15 cellular contexts compared by ENCODE assay signal in genomic region chr16:64092284-64092683, GRCh38.
DNase-seq lines count a peak whose midpoint lies in the region; ATAC-seq, FAIRE-seq and TF ChIP-seq lines count a peak whose summit lies in the region.
"Had no signal": no experiment of that assay in that cellular context is flagged by ENCODE, and none has a peak within 500 bp of the region (broad histone marks: within the 10 kb centered on the region; RNA-seq: fewer than 3 reads in every experiment).

No MANE protein-coding gene starts in this region.

- peak; percentile 55 for FAIRE-seq in keratinocyte (lab: Jason Lieb, UNC)

- CTCF ChIA-PET in AG04450 (lab: Charles Lee): no interaction called here

- POLR2A ChIA-PET in AG04450 (lab: Yijun Ruan, JAX): no interaction called here

- no peaks in the 10 kb centered on the region for H4K20me1 ChIP-seq in keratinocyte (ENCODE audit: control insufficient read depth, extremely low read depth, insufficient read depth, low read length)

- H3K27ac ChIP-seq in AG04450 (ENCODE audit: low read depth, low read length): no peak overlapping the region
- H3K27ac ChIP-seq in keratinocyte (ENCODE audit: control insufficient read depth, insufficient read depth, low read length): no peak overlapping the region
- H3K27ac ChIP-seq: dorsolateral prefrontal cortex had no signal

- in situ Hi-C loops in astrocyte of the spinal cord (cut with HindIII; ENCODE audit: low sequenced_read_pairs): no loop called here

- ATAC-seq in GM21447 (IDR thresholded peaks at IDR 0.05; ENCODE audit: unreplicated experiment): no peak
- ATAC-seq in GM21576 (IDR thresholded peaks at IDR 0.05; ENCODE audit: unreplicated experiment): no peak
- ATAC-seq in HG03520 (IDR thresholded peaks at IDR 0.05; ENCODE audit: unreplicated experiment): no peak
- ATAC-seq: WTC11 had no signal

- TF ChIP-seq CTCF in AG04450 (IDR thresholded peaks at IDR 0.05; ENCODE audit: low read depth, low read length): no peak
- TF ChIP-seq CTCF in astrocyte of the spinal cord (IDR thresholded peaks at IDR 0.05; ENCODE audit: low read depth, low read length): no peak
- no peak for TF ChIP-seq CTCF in keratinocyte (optimal IDR thresholded peaks at IDR 0.05 in 1 of 3, IDR thresholded peaks at IDR 0.05 in 1 of 3, conservative IDR thresholded peaks at IDR 0.05 in 1 of 3; ENCODE audit: extremely low read depth in 1 of 3, insufficient read depth in 2 of 3, low read length in 3 of 3)

- DNase-seq in AG04450 (ENCODE audit: low read depth, low spot score) (peak; percentile 8), HS-5 (ENCODE audit: low read depth) (peak; percentile 50), astrocyte of the spinal cord (ENCODE audit: low read depth, low spot score) (peak; percentile 71), keratinocyte (ENCODE audit: low read depth, low spot score) (no peak)
- no peak for DNase-seq in stimulated activated CD4-positive, alpha-beta T cell treated with anti-CD3 and anti-CD28 coated beads, Interleukin-4, amount 100 ng/mL, for 1 hour
- DNase-seq: activated naive CD8-positive, alpha-beta T cell treated with anti-CD3 and anti-CD28 coated beads, Interleukin-2, amount 10 ng/mL, durations not matched to agents 7 days and 5 days; dorsolateral prefrontal cortex; KG1; NCI-H187 treated with DMSO at 0.1 percent for 48 hours; NCI-H774; stimulated activated CD8-positive, alpha-beta memory T cell treated with anti-CD3 and anti-CD28 coated beads, Interleukin-4, amount 100 ng/mL, for 48 hours had no signal

- dilution Hi-C loops in keratinocyte (cut with MboI; ENCODE audit: extremely low pct_ligation_motif_present, low sequenced_read_pairs): no loop called here

- H3K79me2 ChIP-seq in keratinocyte (ENCODE audit: control insufficient read depth, insufficient read depth, low read length): no peaks in the 10 kb centered on the region

- H3K4me1 ChIP-seq in keratinocyte (ENCODE audit: control insufficient read depth, extremely low read depth, insufficient read depth, low read length): peaks cover 3% of the 10 kb centered on the region

- no peak overlapping the region for H3K9ac ChIP-seq in keratinocyte (ENCODE audit: control insufficient read depth, extremely low read depth, insufficient read depth, low read length)

- H3K9me3 ChIP-seq in AG04450 (ENCODE audit: control insufficient read depth, insufficient read depth, low read length): no peaks in the 10 kb centered on the region
- H3K9me3 ChIP-seq in keratinocyte (ENCODE audit: control insufficient read depth, low read depth, low read length): no peaks in the 10 kb centered on the region

- H2AFZ ChIP-seq in keratinocyte (ENCODE audit: control insufficient read depth, low read length): no peak overlapping the region

- H3K4me3 ChIP-seq in AG04450 (ENCODE audit: low read depth, low read length): no peak overlapping the region
- no peak overlapping the region for H3K4me3 ChIP-seq in astrocyte of the spinal cord (ENCODE audit: low read depth, low read length)
- H3K4me3 ChIP-seq in keratinocyte (ENCODE audit: control insufficient read depth in 2 of 3, extremely low read depth in 1 of 3, insufficient read depth in 2 of 3, low read depth in 1 of 3, low read length in 3 of 3): no peak overlapping the region
- H3K4me3 ChIP-seq: dorsolateral prefrontal cortex had no signal

- no peaks in the 10 kb centered on the region for H3K36me3 ChIP-seq in keratinocyte (ENCODE audit: control insufficient read depth in 2 of 2, extremely low read depth in 1 of 2, insufficient read depth in 2 of 2, low read length in 2 of 2)

- H3K4me2 ChIP-seq in keratinocyte (ENCODE audit: control insufficient read depth, extremely low read depth, insufficient read depth, low read depth, low read length): no peak overlapping the region

- H3K27me3 ChIP-seq in AG04450 (ENCODE audit: control insufficient read depth, insufficient read depth, low read length) (no peaks in the 10 kb centered on the region), keratinocyte (ENCODE audit: control insufficient read depth, extremely low read depth, insufficient read depth, low read length) (no peaks in the 10 kb centered on the region)
- H3K27me3 ChIP-seq: dorsolateral prefrontal cortex had no signal

- H3K9me1 ChIP-seq in keratinocyte (ENCODE audit: control insufficient read depth, extremely low read depth, insufficient read depth, low read length): no peaks in the 10 kb centered on the region

Comparison
In these comparisons a context has a peak if more than half of its experiments do, and no peak if none do; other contexts are left out.
1. DNase-seq: peak in AG04450 (single experiment), HS-5 (single experiment) and astrocyte of the spinal cord (single experiment); none in keratinocyte (single experiment) and stimulated activated CD4-positive, alpha-beta T cell treated with anti-CD3 and anti-CD28 coated beads, Interleukin-4, amount 100 ng/mL, for 1 hour (single experiment).